8 cellular contexts compared by ENCODE assay signal in the genomic region with DNA sequence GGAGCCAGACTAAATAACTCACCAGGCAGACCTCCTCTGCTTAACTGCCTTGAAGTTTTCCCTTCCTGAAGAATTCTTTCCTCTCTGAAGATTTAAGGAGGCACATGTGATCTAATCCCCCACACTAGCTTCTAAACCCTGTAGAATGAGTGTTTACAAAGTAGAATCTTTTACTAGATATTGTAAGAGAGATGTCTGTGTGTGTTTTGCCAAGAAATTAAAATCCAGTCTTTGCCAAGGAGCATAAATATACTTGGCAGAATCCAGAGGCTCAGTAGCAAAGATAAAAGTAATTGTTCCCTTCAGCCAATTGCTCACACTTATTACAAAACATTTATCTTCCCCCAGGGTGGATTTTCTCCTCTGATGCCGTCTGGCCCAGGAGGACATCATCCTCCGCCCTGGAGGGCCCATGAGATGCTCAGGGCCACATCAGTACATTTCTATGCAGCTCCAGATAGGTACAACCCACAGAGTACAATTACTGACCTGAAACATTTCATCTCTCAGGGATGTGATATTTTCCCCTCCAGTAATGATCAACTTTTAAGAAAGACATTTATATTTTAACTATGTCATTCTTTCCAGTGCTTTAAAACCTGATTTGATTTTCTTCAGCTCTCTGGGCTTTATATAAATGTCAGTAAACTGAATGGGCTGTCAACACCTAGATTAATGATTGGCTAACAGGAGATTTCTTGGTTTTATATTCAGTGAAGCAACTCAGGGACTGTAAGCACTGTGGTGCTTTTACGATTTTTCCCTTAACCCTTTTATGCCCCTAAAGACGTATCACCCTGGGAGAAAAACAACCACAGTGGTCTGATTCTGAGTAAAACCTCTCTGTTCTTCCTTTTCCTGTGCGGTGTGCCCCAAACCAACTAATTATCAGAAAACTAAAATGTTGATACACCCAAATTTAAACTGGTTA. TPM values are rescaled to one million over a fixed set of nuclear protein-coding genes. Genes with fewer than 3 reads are reported as not detected.
DNase-seq lines count a peak whose midpoint lies in the region; ATAC-seq and TF ChIP-seq lines count a peak whose summit lies in the region.

No MANE protein-coding gene starts in this region.

- intact Hi-C loops in activated CD8-positive, alpha-beta T cell treated with anti-CD3 and anti-CD28 coated beads for 36 hours (cut with micrococcal nuclease) = loop anchor here (5.0 kb wide), 2 partner anchors 35 to 50 kb away; no protein-coding TSS in a partner anchor

- H3K9me3 Mint-ChIP-seq in activated CD8-positive, alpha-beta T cell treated with anti-CD3 and anti-CD28 coated beads for 36 hours = no peaks in the 10 kb centered on the region

- no peak overlapping the region for H4K5ac ChIP-seq in mesendoderm (ENCODE audit: low read length)

- H3K9ac ChIP-seq in mesendoderm (ENCODE audit: low read length) = no peak overlapping the region

- no peak overlapping the region for H2AK5ac ChIP-seq in mesendoderm (ENCODE audit: low read length)

- no peak overlapping the region for H3K56ac ChIP-seq in mesendoderm (ENCODE audit: low read length)

- H3K4me2 ChIP-seq in mesendoderm (ENCODE audit: low read length) = no peak overlapping the region

- TF ChIP-seq CTCF in activated CD8-positive, alpha-beta T cell treated with anti-CD3 and anti-CD28 coated beads for 36 hours (IDR thresholded peaks at IDR 0.05) = no peak

- peak; percentile 11 to 25 for DNase-seq in activated CD4-positive, alpha-beta T cell treated with anti-CD3 and anti-CD28 coated beads for 4 hours
- no peak for DNase-seq in activated CD4-positive, alpha-beta T cell treated with anti-CD3 and anti-CD28 coated beads, Interleukin-2, amount 50 U/mL, for 1 hour
- DNase-seq in activated CD8-positive, alpha-beta T cell treated with anti-CD3 and anti-CD28 coated beads for 36 hours = peak; percentile 78
- DNase-seq in left lobe of liver (ENCODE audit: low spot score) (no peak), NCI-H2029 treated with DMSO at 0.1 percent for 48 hours (lab: John Stamatoyannopoulos, UW) (no peak), mesendoderm (no peak), dermis blood vessel endothelial cell (no peak)

- H3K27ac Mint-ChIP-seq in activated CD8-positive, alpha-beta T cell treated with anti-CD3 and anti-CD28 coated beads for 36 hours = peak overlapping the region; percentile 96

- H3K79me1 ChIP-seq in mesendoderm (ENCODE audit: low read length) = no peaks in the 10 kb centered on the region

- no peak overlapping the region for H2BK15ac ChIP-seq in mesendoderm (replicated peaks; ENCODE audit: low read depth)

- H2BK120ac ChIP-seq in mesendoderm (ENCODE audit: low read depth, low read length) = no peak overlapping the region

- peak overlapping the region; percentile 59 for H3K4me3 Mint-ChIP-seq in activated CD8-positive, alpha-beta T cell treated with anti-CD3 and anti-CD28 coated beads for 36 hours

- peaks cover 1% of the 10 kb centered on the region for H3K27me3 Mint-ChIP-seq in activated CD8-positive, alpha-beta T cell treated with anti-CD3 and anti-CD28 coated beads for 36 hours

- H3K36me3 ChIP-seq in mesendoderm (ENCODE audit: control insufficient read depth, insufficient read depth, low read length) = no peaks in the 10 kb centered on the region

- peaks cover 4% of the 10 kb centered on the region for H3K36me3 Mint-ChIP-seq in activated CD8-positive, alpha-beta T cell treated with anti-CD3 and anti-CD28 coated beads for 36 hours (ENCODE audit: low read depth)

- no peaks in the 10 kb centered on the region for H3K79me2 ChIP-seq in mesendoderm (ENCODE audit: control insufficient read depth, insufficient read depth, low read length)

- no peak overlapping the region for H3K23ac ChIP-seq in mesendoderm (ENCODE audit: low read length)

- no peak overlapping the region for H2BK5ac ChIP-seq in mesendoderm (ENCODE audit: low read length)

- H3K4me1 Mint-ChIP-seq in activated CD8-positive, alpha-beta T cell treated with anti-CD3 and anti-CD28 coated beads for 36 hours (ENCODE audit: low read depth) = peaks cover 68% of the 10 kb centered on the region

- H3K4me1 ChIP-seq in mesendoderm (ENCODE audit: control insufficient read depth, low read depth, low read length) = no peaks in the 10 kb centered on the region

- H3K4ac ChIP-seq in mesendoderm (ENCODE audit: low read depth, low read length) = no peak overlapping the region

- ATAC-seq in HG02884 (IDR thresholded peaks at IDR 0.05; ENCODE audit: unreplicated experiment) = peak; percentile 66
- peak; percentile 93 for ATAC-seq in activated CD8-positive, alpha-beta T cell treated with anti-CD3 and anti-CD28 coated beads for 36 hours
- peak; percentile 24 for ATAC-seq in left lobe of liver

- no peak overlapping the region for H4K8ac ChIP-seq in mesendoderm (ENCODE audit: low read depth, low read length)

- CTCF ChIA-PET in activated CD8-positive, alpha-beta T cell treated with anti-CD3 and anti-CD28 coated beads for 36 hours (lab: Charles Lee) = interaction anchor here (0.7 to 1.2 kb wide), 4 partner anchors 26 to 51 kb away, joined by 3 to 4 read pairs (median 4); no protein-coding TSS in a partner anchor

- H3K27ac ChIP-seq in mesendoderm (ENCODE audit: low read depth, low read length) = no peak overlapping the region

- POLR2A ChIA-PET in activated CD8-positive, alpha-beta T cell treated with anti-CD3 and anti-CD28 coated beads for 36 hours (lab: Charles Lee) = interaction anchor here (0.8 to 2.7 kb wide), 9 partner anchors 17 to 57 kb away, joined by 3 to 16 read pairs (median 3); a partner anchor contains a TSS

- no CpG with 5 or more reads among the region's 5 CpGs for WGBS in mesendoderm (ENCODE audit: extremely low coverage, insufficient coverage, low lambda C conversion rate)

- H3K18ac ChIP-seq in mesendoderm (ENCODE audit: low read length) = no peak overlapping the region

- H3K27me3 ChIP-seq in mesendoderm (ENCODE audit: insufficient read depth, low read length, poor library complexity) = no peaks in the 10 kb centered on the region

- H3K4me3 ChIP-seq in mesendoderm (ENCODE audit: low read length) = no peak overlapping the region

RNA-seq across cellular contexts. Expression of a gene that starts 37.7 kb away (rescaled TPM):
- 10 to 100 TPM; 19.5 to 19.9 TPM for total RNA-seq in activated CD8-positive, alpha-beta T cell treated with anti-CD3 and anti-CD28 coated beads for 36 hours
- total RNA-seq in left lobe of liver = 0.33 TPM
- 0.27 TPM for polyA plus RNA-seq in mesendoderm (2013, experiment 1 of 2)
- polyA plus RNA-seq in mesendoderm (2013, experiment 2 of 2) = 0.28 TPM
- total RNA-seq in dermis blood vessel endothelial cell = 0.14 and 0.34 TPM in 2 replicates

Comparison
In these comparisons a context has a peak if more than half of its experiments do, and no peak if none do; other contexts are left out.
1. DNase-seq: peak in activated CD4-positive, alpha-beta T cell treated with anti-CD3 and anti-CD28 coated beads for 4 hours (2 of 2) and activated CD8-positive, alpha-beta T cell treated with anti-CD3 and anti-CD28 coated beads for 36 hours (single experiment); none in activated CD4-positive, alpha-beta T cell treated with anti-CD3 and anti-CD28 coated beads, Interleukin-2, amount 50 U/mL, for 1 hour (single experiment), left lobe of liver (single experiment), NCI-H2029 treated with DMSO at 0.1 percent for 48 hours (single experiment), mesendoderm (single experiment) and dermis blood vessel endothelial cell (single experiment).
2. ATAC-seq: peak in every context shown above with its lines; median percentile 93 in activated CD8-positive, alpha-beta T cell treated with anti-CD3 and anti-CD28 coated beads for 36 hours; 66 in HG02884; 24 in left lobe of liver.
3. RNA of a gene that starts 37.7 kb away (total RNA-seq): 19.5 to 19.9 TPM in activated CD8-positive, alpha-beta T cell treated with anti-CD3 and anti-CD28 coated beads for 36 hours; 0.14 to 0.34 TPM in dermis blood vessel endothelial cell and 0.33 TPM in left lobe of liver (single experiment); every median in the first group is over 10 times any median in the second.